ENCODE assay signal across 1 cellular context in the genomic region with DNA sequence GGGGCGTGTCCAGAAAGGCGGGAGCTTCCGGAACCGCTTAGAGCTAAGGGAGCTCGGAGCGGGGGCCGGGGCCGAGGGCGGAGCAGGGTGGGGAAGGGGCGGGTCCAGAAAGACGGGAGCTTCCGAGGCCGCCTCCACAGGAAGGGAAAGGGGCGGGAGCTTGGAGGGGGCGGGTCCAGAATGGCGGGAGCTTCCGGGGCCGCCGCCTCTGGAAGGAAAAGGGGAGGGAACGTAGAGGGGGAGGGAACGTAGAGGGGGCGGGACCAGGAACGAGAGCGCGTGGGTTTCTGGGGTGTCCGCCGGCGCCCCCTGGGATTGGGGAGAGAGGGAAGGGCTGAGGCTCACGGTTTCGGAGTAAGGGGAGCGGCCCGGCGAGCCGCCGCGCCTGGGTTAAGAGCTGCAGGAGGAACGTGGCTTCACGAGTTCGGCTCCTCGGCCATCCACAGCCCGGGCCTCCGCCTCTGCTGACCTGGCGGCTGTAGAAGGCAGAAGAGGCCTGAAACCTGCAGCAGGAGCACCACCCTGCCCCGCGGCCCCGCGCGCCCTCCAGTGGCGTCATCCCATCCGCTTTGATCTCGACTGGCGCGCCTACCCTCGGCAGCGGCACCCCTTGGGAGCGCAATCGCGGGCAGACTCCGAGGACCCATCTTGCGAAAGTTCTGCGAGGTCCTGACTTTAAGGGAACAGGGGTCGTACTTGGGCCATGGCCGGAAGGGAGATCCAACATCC.
TF ChIP-seq lines count a peak whose summit lies in the region.

No MANE protein-coding gene starts in this region.

TF ChIP-seq in K562, 482 proteins besides CTCF, POLR2A, EP300 and RAD21 (continued from another document and continues in another):
- TF ChIP-seq, protein P1, sequence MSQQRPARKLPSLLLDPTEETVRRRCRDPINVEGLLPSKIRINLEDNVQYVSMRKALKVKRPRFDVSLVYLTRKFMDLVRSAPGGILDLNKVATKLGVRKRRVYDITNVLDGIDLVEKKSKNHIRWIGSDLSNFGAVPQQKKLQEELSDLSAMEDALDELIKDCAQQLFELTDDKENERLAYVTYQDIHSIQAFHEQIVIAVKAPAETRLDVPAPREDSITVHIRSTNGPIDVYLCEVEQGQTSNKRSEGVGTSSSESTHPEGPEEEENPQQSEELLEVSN (IDR thresholded peaks at IDR 0.05; ENCODE audit: borderline replicate concordance in 1 of 2, extremely low read depth in 1 of 2, insufficient read depth in 1 of 2, insufficient read length in 1 of 2, low read depth in 1 of 2, low read length in 1 of 2, poor library complexity in 1 of 2, severe bottlenecking in 1 of 2), result peak; percentile 65 to 78
- TF ChIP-seq MAFK (IDR thresholded peaks at IDR 0.05; ENCODE audit: low read length) (peak; percentile 39), ZNF589 (CRISPR knock-in tag; IDR thresholded peaks at IDR 0.05; ENCODE audit: low read depth) (no peak), GABPB1 (CRISPR knock-in tag; IDR thresholded peaks at IDR 0.05) (peak; percentile 87), RFX7 (CRISPR knock-in tag; IDR thresholded peaks at IDR 0.05) (no peak), E2F3 (CRISPR knock-in tag; IDR thresholded peaks at IDR 0.05) (peak; percentile 82), NFATC3 (IDR thresholded peaks at IDR 0.05) (no peak), JUN (IDR thresholded peaks at IDR 0.05; ENCODE audit: borderline replicate concordance, low read depth, low read length) (0 out of 2 replicates have a peak, but pooled peaks have one; percentile 41), JUN (CRISPR knock-in tag; IDR thresholded peaks at IDR 0.05; ENCODE audit: borderline replicate concordance) (no peak), CCAR2 (IDR thresholded peaks at IDR 0.05; ENCODE audit: low read depth, low read length) (no peak), ZNF41 (CRISPR knock-in tag; conservative IDR thresholded peaks at IDR 0.05) (peak; percentile 9; the same call in 1 of the 2 replicates), RBM17 (IDR thresholded peaks at IDR 0.05; ENCODE audit: borderline replicate concordance, low read depth, low read length) (no peak), NRF1 (conservative IDR thresholded peaks at IDR 0.05 in 1 of 2, IDR thresholded peaks at IDR 0.05 in 1 of 2) (peak; percentile 68 to 76), ETV1 (tag; conservative IDR thresholded peaks at IDR 0.05; ENCODE audit: low read depth) (peak; percentile 63), POLR2B (IDR thresholded peaks at IDR 0.05; ENCODE audit: low read depth, partially characterized antibody) (peak; percentile 74), KLF1 (tag; IDR thresholded peaks at IDR 0.05) (peak; percentile 11; the same call in 1 of the 2 replicates), SMC3 (conservative IDR thresholded peaks at IDR 0.05; ENCODE audit: insufficient read depth, low read depth, low read length) (peak; percentile 96), FIP1L1 (IDR thresholded peaks at IDR 0.05; ENCODE audit: low read depth, low read length, poor library complexity, severe bottlenecking) (peak; percentile 60), TOE1 (IDR thresholded peaks at IDR 0.05; ENCODE audit: borderline replicate concordance) (peak; percentile 73), TOE1 (CRISPR knock-in tag; IDR thresholded peaks at IDR 0.05; ENCODE audit: borderline replicate concordance, low read depth) (0 out of 2 replicates have a peak, but pooled peaks have one; percentile 69), MEIS2 (IDR thresholded peaks at IDR 0.05; ENCODE audit: partially characterized antibody) (peak; percentile 3), CAMTA2 (CRISPR knock-in tag; conservative IDR thresholded peaks at IDR 0.05) (0 out of 2 replicates have a peak, but pooled peaks have one; percentile 77), ZKSCAN1 (IDR thresholded peaks at IDR 0.05; ENCODE audit: low read depth, low read length) (peak; percentile 76), ZFX (CRISPR knock-in tag; IDR thresholded peaks at IDR 0.05) (peak; percentile 96), KLF6 (CRISPR knock-in tag; IDR thresholded peaks at IDR 0.05; ENCODE audit: borderline replicate concordance) (peak; percentile 36; the same call in 1 of the 2 replicates), WHSC1 (IDR thresholded peaks at IDR 0.05; ENCODE audit: low read length) (no peak), ZNF644 (tag; IDR thresholded peaks at IDR 0.05; ENCODE audit: low read depth) (no peak; the same call in 1 of the 2 replicates), ATF1 (CRISPR knock-in tag; IDR thresholded peaks at IDR 0.05) (0 out of 2 replicates have a peak, but pooled peaks have one; percentile 25), ATF1 (tag; IDR thresholded peaks at IDR 0.05) (peak; percentile 89), SP1 (CRISPR knock-in tag; IDR thresholded peaks at IDR 0.05) (peak; percentile 98)
- TF ChIP-seq, protein P2, sequence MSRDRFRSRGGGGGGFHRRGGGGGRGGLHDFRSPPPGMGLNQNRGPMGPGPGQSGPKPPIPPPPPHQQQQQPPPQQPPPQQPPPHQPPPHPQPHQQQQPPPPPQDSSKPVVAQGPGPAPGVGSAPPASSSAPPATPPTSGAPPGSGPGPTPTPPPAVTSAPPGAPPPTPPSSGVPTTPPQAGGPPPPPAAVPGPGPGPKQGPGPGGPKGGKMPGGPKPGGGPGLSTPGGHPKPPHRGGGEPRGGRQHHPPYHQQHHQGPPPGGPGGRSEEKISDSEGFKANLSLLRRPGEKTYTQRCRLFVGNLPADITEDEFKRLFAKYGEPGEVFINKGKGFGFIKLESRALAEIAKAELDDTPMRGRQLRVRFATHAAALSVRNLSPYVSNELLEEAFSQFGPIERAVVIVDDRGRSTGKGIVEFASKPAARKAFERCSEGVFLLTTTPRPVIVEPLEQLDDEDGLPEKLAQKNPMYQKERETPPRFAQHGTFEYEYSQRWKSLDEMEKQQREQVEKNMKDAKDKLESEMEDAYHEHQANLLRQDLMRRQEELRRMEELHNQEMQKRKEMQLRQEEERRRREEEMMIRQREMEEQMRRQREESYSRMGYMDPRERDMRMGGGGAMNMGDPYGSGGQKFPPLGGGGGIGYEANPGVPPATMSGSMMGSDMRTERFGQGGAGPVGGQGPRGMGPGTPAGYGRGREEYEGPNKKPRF (IDR thresholded peaks at IDR 0.05; ENCODE audit: low read depth, low read length), result no peak
- TF ChIP-seq, protein P3, sequence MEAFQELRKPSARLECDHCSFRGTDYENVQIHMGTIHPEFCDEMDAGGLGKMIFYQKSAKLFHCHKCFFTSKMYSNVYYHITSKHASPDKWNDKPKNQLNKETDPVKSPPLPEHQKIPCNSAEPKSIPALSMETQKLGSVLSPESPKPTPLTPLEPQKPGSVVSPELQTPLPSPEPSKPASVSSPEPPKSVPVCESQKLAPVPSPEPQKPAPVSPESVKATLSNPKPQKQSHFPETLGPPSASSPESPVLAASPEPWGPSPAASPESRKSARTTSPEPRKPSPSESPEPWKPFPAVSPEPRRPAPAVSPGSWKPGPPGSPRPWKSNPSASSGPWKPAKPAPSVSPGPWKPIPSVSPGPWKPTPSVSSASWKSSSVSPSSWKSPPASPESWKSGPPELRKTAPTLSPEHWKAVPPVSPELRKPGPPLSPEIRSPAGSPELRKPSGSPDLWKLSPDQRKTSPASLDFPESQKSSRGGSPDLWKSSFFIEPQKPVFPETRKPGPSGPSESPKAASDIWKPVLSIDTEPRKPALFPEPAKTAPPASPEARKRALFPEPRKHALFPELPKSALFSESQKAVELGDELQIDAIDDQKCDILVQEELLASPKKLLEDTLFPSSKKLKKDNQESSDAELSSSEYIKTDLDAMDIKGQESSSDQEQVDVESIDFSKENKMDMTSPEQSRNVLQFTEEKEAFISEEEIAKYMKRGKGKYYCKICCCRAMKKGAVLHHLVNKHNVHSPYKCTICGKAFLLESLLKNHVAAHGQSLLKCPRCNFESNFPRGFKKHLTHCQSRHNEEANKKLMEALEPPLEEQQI (IDR thresholded peaks at IDR 0.05), result peak; percentile 56; the same call in 1 of the 2 replicates
- TF ChIP-seq, protein P4, sequence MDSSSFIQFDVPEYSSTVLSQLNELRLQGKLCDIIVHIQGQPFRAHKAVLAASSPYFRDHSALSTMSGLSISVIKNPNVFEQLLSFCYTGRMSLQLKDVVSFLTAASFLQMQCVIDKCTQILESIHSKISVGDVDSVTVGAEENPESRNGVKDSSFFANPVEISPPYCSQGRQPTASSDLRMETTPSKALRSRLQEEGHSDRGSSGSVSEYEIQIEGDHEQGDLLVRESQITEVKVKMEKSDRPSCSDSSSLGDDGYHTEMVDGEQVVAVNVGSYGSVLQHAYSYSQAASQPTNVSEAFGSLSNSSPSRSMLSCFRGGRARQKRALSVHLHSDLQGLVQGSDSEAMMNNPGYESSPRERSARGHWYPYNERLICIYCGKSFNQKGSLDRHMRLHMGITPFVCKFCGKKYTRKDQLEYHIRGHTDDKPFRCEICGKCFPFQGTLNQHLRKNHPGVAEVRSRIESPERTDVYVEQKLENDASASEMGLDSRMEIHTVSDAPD (CRISPR knock-in tag; IDR thresholded peaks at IDR 0.05), result no peak
- TF ChIP-seq, protein P5, sequence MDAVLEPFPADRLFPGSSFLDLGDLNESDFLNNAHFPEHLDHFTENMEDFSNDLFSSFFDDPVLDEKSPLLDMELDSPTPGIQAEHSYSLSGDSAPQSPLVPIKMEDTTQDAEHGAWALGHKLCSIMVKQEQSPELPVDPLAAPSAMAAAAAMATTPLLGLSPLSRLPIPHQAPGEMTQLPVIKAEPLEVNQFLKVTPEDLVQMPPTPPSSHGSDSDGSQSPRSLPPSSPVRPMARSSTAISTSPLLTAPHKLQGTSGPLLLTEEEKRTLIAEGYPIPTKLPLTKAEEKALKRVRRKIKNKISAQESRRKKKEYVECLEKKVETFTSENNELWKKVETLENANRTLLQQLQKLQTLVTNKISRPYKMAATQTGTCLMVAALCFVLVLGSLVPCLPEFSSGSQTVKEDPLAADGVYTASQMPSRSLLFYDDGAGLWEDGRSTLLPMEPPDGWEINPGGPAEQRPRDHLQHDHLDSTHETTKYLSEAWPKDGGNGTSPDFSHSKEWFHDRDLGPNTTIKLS (IDR thresholded peaks at IDR 0.05; ENCODE audit: borderline replicate concordance, low read depth), result peak; percentile 74; the same call in 1 of the 2 replicates
- TF ChIP-seq, protein P6, sequence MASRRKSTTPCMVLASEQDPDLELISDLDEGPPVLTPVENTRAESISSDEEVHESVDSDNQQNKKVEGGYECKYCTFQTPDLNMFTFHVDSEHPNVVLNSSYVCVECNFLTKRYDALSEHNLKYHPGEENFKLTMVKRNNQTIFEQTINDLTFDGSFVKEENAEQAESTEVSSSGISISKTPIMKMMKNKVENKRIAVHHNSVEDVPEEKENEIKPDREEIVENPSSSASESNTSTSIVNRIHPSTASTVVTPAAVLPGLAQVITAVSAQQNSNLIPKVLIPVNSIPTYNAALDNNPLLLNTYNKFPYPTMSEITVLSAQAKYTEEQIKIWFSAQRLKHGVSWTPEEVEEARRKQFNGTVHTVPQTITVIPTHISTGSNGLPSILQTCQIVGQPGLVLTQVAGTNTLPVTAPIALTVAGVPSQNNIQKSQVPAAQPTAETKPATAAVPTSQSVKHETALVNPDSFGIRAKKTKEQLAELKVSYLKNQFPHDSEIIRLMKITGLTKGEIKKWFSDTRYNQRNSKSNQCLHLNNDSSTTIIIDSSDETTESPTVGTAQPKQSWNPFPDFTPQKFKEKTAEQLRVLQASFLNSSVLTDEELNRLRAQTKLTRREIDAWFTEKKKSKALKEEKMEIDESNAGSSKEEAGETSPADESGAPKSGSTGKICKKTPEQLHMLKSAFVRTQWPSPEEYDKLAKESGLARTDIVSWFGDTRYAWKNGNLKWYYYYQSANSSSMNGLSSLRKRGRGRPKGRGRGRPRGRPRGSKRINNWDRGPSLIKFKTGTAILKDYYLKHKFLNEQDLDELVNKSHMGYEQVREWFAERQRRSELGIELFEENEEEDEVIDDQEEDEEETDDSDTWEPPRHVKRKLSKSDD (conservative IDR thresholded peaks at IDR 0.05; ENCODE audit: low read length), result no peak
- TF ChIP-seq, protein P7, sequence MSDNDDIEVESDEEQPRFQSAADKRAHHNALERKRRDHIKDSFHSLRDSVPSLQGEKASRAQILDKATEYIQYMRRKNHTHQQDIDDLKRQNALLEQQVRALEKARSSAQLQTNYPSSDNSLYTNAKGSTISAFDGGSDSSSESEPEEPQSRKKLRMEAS (CRISPR knock-in tag; IDR thresholded peaks at IDR 0.05), result peak; percentile 79
- TF ChIP-seq, protein P8, sequence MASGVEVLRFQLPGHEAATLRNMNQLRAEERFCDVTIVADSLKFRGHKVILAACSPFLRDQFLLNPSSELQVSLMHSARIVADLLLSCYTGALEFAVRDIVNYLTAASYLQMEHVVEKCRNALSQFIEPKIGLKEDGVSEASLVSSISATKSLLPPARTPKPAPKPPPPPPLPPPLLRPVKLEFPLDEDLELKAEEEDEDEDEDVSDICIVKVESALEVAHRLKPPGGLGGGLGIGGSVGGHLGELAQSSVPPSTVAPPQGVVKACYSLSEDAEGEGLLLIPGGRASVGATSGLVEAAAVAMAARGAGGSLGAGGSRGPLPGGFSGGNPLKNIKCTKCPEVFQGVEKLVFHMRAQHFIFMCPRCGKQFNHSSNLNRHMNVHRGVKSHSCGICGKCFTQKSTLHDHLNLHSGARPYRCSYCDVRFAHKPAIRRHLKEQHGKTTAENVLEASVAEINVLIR (CRISPR knock-in tag; IDR thresholded peaks at IDR 0.05), result peak; percentile 58
